15 cellular contexts compared by ENCODE assay signal in genomic region chr2:133240505-133241230, GRCh38.
A peak's percentile ranks its signal among the peaks of the same experiment; 100 is the strongest.
DNase-seq lines count a peak whose midpoint lies in the region; ATAC-seq and TF ChIP-seq lines count a peak whose summit lies in the region.
"Had no signal": no experiment of that assay in that cellular context is flagged by ENCODE, and none has a peak within 500 bp of the region (broad histone marks: within the 10 kb centered on the region; RNA-seq: fewer than 3 reads in every experiment).

No MANE protein-coding gene starts in this region.

- no peaks in the 10 kb centered on the region for H3K27me3 ChIP-seq in stomach
- H3K27me3 ChIP-seq: gastrocnemius medialis had no signal

- no peak for TF ChIP-seq CTCF in stomach (IDR thresholded peaks at IDR 0.05)

- TF ChIP-seq EP300 in stomach (IDR thresholded peaks at IDR 0.05), result no peak

- peak overlapping the region in 4 of 5 donors; percentile 25 to 45 (median 35) for H3K27ac ChIP-seq in stomach
- H3K27ac ChIP-seq: 22Rv1, gastrocnemius medialis had no signal

- intact Hi-C loops in stomach (cut with DNase I; ENCODE audit: low total_unique reads), result no loop called here

- no peak overlapping the region for H3K4me3 ChIP-seq in stomach
- H3K4me3 ChIP-seq: gastrocnemius medialis had no signal

- DNase-seq in NCI-H2171 treated with DMSO at 0.1 percent for 48 hours (lab: John Stamatoyannopoulos, UW) (peak; percentile 11), NCI-H2171 (lab: John Stamatoyannopoulos, UW) (no peak), OCI-M1 (lab: John Stamatoyannopoulos, UW) (peak; percentile 2), fibroblast of gingiva (ENCODE audit: low read depth) (peak; percentile 8), stomach (no peak), cortex of kidney (lab: John Stamatoyannopoulos, UW) (no peak), T1000 (lab: John Stamatoyannopoulos, UW) (no peak)
- DNase-seq: activated naive CD4-positive, alpha-beta T cell treated with anti-CD3 and anti-CD28 coated beads, Interleukin-2, amount 50 U/mL, for 16 hours; cerebellar nuclear complex; DMS79; gastrocnemius medialis; NCI-H1048; NCI-H510A treated with DMSO at 0.1 percent for 48 hours had no signal

- no peaks in the 10 kb centered on the region for H3K4me1 ChIP-seq in stomach
- H3K4me1 ChIP-seq: gastrocnemius medialis had no signal

- H3K9me3 ChIP-seq in stomach, result no peaks in the 10 kb centered on the region
- H3K9me3 ChIP-seq: gastrocnemius medialis had no signal

- WGBS in stomach, 5 donors, result 60 to 74% (median 68%) methylated on average over 5 of the region's 5 CpGs

- no peaks in the 10 kb centered on the region for H3K36me3 ChIP-seq in stomach
- H3K36me3 ChIP-seq: gastrocnemius medialis had no signal

- TF ChIP-seq POLR2A in stomach (IDR thresholded peaks at IDR 0.05), result no peak

- ATAC-seq in HG02970 (IDR thresholded peaks at IDR 0.05; ENCODE audit: low FRiP score, unreplicated experiment), result no peak
- ATAC-seq: gastrocnemius medialis had no signal

Comparison
In these comparisons a context has a peak if more than half of its experiments do, and no peak if none do; other contexts are left out.
1. DNase-seq: peak in NCI-H2171 treated with DMSO at 0.1 percent for 48 hours (single experiment), OCI-M1 (single experiment) and fibroblast of gingiva (single experiment); none in NCI-H2171 (single experiment), stomach (single experiment), cortex of kidney (single experiment) and T1000 (single experiment).